In genomic region chr2:71816815-71817214, GRCh38 we compare ENCODE assay signal across 17 cellular contexts.
"Had no signal": no experiment of that assay in that cellular context is flagged by ENCODE, and none has a peak within 500 bp of the region (broad histone marks: within the 10 kb centered on the region; RNA-seq: fewer than 3 reads in every experiment).

No MANE protein-coding gene starts in this region.

- H3K9me3 ChIP-seq: esophagus muscularis mucosa, prostate gland, stomach, thoracic aorta, transverse colon had no signal

- H3K36me3 Mint-ChIP-seq: immature natural killer cell; naive thymus-derived CD4-positive, alpha-beta T cell had no signal

- H3K27ac ChIP-seq: epithelial cell of prostate, esophagus muscularis mucosa, foreskin keratinocyte, parathyroid adenoma, prostate gland, skin epidermis, stomach, thoracic aorta, transverse colon had no signal

- H3K4me3 ChIP-seq: esophagus muscularis mucosa, prostate gland, skin epidermis, stomach, thoracic aorta, transverse colon had no signal

- H3K27ac Mint-ChIP-seq: effector memory CD8-positive, alpha-beta T cell; immature natural killer cell; naive thymus-derived CD4-positive, alpha-beta T cell; nephron progenitor cell had no signal

- H3K27me3 ChIP-seq: esophagus muscularis mucosa, transverse colon had no signal

- H3K4me1 ChIP-seq: foreskin keratinocyte, parathyroid adenoma, prostate gland, stomach, transverse colon had no signal

- H3K9me3 Mint-ChIP-seq: nephron progenitor cell had no signal

- DNase-seq: effector memory CD8-positive, alpha-beta T cell; foreskin keratinocyte; immature natural killer cell; mesendoderm; naive thymus-derived CD4-positive, alpha-beta T cell; nephron progenitor cell; stimulated activated naive CD4-positive, alpha-beta T cell; stomach; substantia nigra; transverse colon had no signal

- ATAC-seq: effector memory CD8-positive, alpha-beta T cell; foreskin keratinocyte; naive thymus-derived CD4-positive, alpha-beta T cell; sciatic nerve had no signal
